Comparison of ENCODE assay signal across 1 cellular context in genomic region chrX:107561468-107562215, GRCh38.
A peak's percentile ranks its signal among the peaks of the same experiment; 100 is the strongest.
TF ChIP-seq lines count a peak whose summit lies in the region.

No MANE protein-coding gene starts in this region.

TF ChIP-seq in GM23338, 12 proteins besides CTCF, POLR2A, EP300 and RAD21:
- TF ChIP-seq ZNF462 (CRISPR knock-in tag; IDR thresholded peaks at IDR 0.05) (peak; percentile 43; the same call in 1 of the 2 replicates), ZNF114 (CRISPR knock-in tag; IDR thresholded peaks at IDR 0.05) (no peak), POLR2AphosphoS5 (IDR thresholded peaks at IDR 0.05; ENCODE audit: low read depth) (no peak)
